ENCODE assay signal across 8 cellular contexts in genomic region chr9:136728080-136728547, GRCh38. TPM values are rescaled to one million over a fixed set of nuclear protein-coding genes. Genes with fewer than 3 reads are reported as not detected.
DNase-seq lines count a peak whose midpoint lies in the region; ATAC-seq and TF ChIP-seq lines count a peak whose summit lies in the region.

No MANE protein-coding gene starts in this region.

- H3K4ac ChIP-seq in neuronal stem cell (ENCODE audit: low read length), result peak overlapping the region; percentile 53

- peak overlapping the region; percentile 8 for H2BK15ac ChIP-seq in neuronal stem cell (ENCODE audit: low read length)

- peak; percentile 54 for ATAC-seq in GM21619 (IDR thresholded peaks at IDR 0.05; ENCODE audit: unreplicated experiment)
- ATAC-seq in foreskin keratinocyte, result peak; percentile 54

- H4K91ac ChIP-seq in neuronal stem cell (ENCODE audit: low read depth, low read length, poor library complexity), result no peak overlapping the region

- peak overlapping the region; percentile 100 for H3K23ac ChIP-seq in neuronal stem cell (ENCODE audit: low read depth, low read length, poor library complexity)

- H3K4me2 ChIP-seq in KMS-11 (peak overlapping the region; percentile 96), neuronal stem cell (ENCODE audit: insufficient read depth, low read length, poor library complexity, severe bottlenecking) (peak overlapping the region; percentile 99)

- WGBS in neuronal stem cell (ENCODE audit: extremely low coverage in 2 of 2, insufficient read length in 2 of 2, insufficient replicate concordance in 1 of 2), 2 donors, result no CpG with 5 or more reads among the region's 66 CpGs

- DNase-seq in DMS53 treated with DMSO at 0.1 percent for 48 hours (lab: John Stamatoyannopoulos, UW; ENCODE audit: unreplicated experiment) (peak; percentile 59), SHP77 (lab: John Stamatoyannopoulos, UW) (peak; percentile 58 to 77), activated gamma-delta T cell (lab: John Stamatoyannopoulos, UW) (peak; percentile 85), foreskin keratinocyte (peak; percentile 33 to 59), neuronal stem cell (ENCODE audit: low spot score) (peak; percentile 78), stromal cell of bone marrow (ENCODE audit: low read depth) (peak; percentile 68)

- H2AFZ ChIP-seq in KMS-11 (ENCODE audit: low read depth), result peak overlapping the region; percentile 82
- peak overlapping the region; percentile 98 for H2AFZ ChIP-seq in neuronal stem cell (ENCODE audit: low read length)

- H3K4me1 ChIP-seq in KMS-11 (ENCODE audit: low read depth, poor library complexity, severe bottlenecking) (peaks cover 22% of the 10 kb centered on the region), foreskin keratinocyte (peaks cover 8% of the 10 kb centered on the region), neuronal stem cell (ENCODE audit: control insufficient read depth in 2 of 2, insufficient read depth in 1 of 2, low read depth in 1 of 2, low read length in 2 of 2) (peaks cover 13 to 24% of the 10 kb centered on the region in 2 donors)

- H4K20me1 ChIP-seq in KMS-11 (ENCODE audit: insufficient read depth), result peaks cover 37% of the 10 kb centered on the region

- H3K9ac ChIP-seq in KMS-11 (peak overlapping the region; percentile 93), neuronal stem cell (ENCODE audit: low read depth, low read length, poor library complexity) (peak overlapping the region; percentile 98)

- peak overlapping the region; percentile 49 for H2BK12ac ChIP-seq in neuronal stem cell (ENCODE audit: low read length)

- H2BK120ac ChIP-seq in neuronal stem cell (ENCODE audit: low read depth, low read length), result no peak overlapping the region

- TF ChIP-seq CTCF in KMS-11 (conservative IDR thresholded peaks at IDR 0.05; ENCODE audit: low read depth, low read length) (peak; percentile 70), foreskin keratinocyte (conservative IDR thresholded peaks at IDR 0.05) (peak; percentile 99)

- H4K8ac ChIP-seq in neuronal stem cell (ENCODE audit: low read depth, low read length), result peak overlapping the region; percentile 26

- H3K14ac ChIP-seq in neuronal stem cell (ENCODE audit: low read length), result peak overlapping the region; percentile 76

- peaks cover 15% of the 10 kb centered on the region for H3K79me1 ChIP-seq in neuronal stem cell (ENCODE audit: low read depth, low read length)

- H3K36me3 ChIP-seq in KMS-11 (ENCODE audit: insufficient read depth) (no peaks in the 10 kb centered on the region; the same call in 1 of the 2 replicates), neuronal stem cell (replicated peaks in 1 of 2; ENCODE audit: control insufficient read depth in 2 of 2, insufficient read depth in 2 of 2, low read length in 2 of 2) (peaks cover 31 to 39% of the 10 kb centered on the region in 2 donors)

- peak overlapping the region; percentile 68 for H3K27ac ChIP-seq in KMS-11
- peak overlapping the region; percentile 74 for H3K27ac ChIP-seq in foreskin keratinocyte
- no peak overlapping the region for H3K27ac ChIP-seq in neuronal stem cell (replicated peaks; ENCODE audit: low read length)

- no peak overlapping the region for H3K4me3 ChIP-seq in KMS-11 (IDR thresholded peaks at IDR 0.05; ENCODE audit: insufficient read depth, low read depth, low read length)
- H3K4me3 ChIP-seq in neuronal stem cell (ENCODE audit: low read length in 2 of 2), result peak overlapping the region; percentile 93 to 99

- no peaks in the 10 kb centered on the region for H3K27me3 ChIP-seq in KMS-11 (ENCODE audit: insufficient read depth, low read depth)
- H3K27me3 ChIP-seq in foreskin keratinocyte, result no peaks in the 10 kb centered on the region
- H3K27me3 ChIP-seq in neuronal stem cell (ENCODE audit: control insufficient read depth in 3 of 3, insufficient read depth in 3 of 3, low read depth in 1 of 3, low read length in 3 of 3), result peaks cover 0 to 14% (median 0%) of the 10 kb centered on the region in 3 experiments

- peaks cover 0 to 3% of the 10 kb centered on the region in 2 donors for H3K9me3 ChIP-seq in neuronal stem cell (replicated peaks in 1 of 2; ENCODE audit: control insufficient read depth in 2 of 2, insufficient read depth in 1 of 2, low read depth in 1 of 2, low read length in 2 of 2)

- H2AK5ac ChIP-seq in neuronal stem cell (ENCODE audit: low read depth, low read length), result peak overlapping the region; percentile 85

- H3K79me2 ChIP-seq in KMS-11 (ENCODE audit: insufficient read depth, low read depth), result peaks cover 28% of the 10 kb centered on the region

- peak overlapping the region; percentile 98 for H3K18ac ChIP-seq in neuronal stem cell (ENCODE audit: low read length)

- H2BK5ac ChIP-seq in neuronal stem cell (ENCODE audit: low read length), result peak overlapping the region; percentile 9

RNA-seq across cellular contexts. Expression of gene LCN10, which starts 14.6 kb away (rescaled TPM):
- not detected in 2 replicates for total RNA-seq in foreskin keratinocyte
- polyA plus RNA-seq in foreskin keratinocyte, result not detected in 2 replicates
- 0.10 TPM for polyA plus RNA-seq in neuronal stem cell (2013, experiment 1 of 2)
- polyA plus RNA-seq in neuronal stem cell (2013, experiment 2 of 2), result 0.12 TPM

RNA-seq across cellular contexts. Expression of gene DIPK1B, which starts 15.7 kb away (rescaled TPM):
- total RNA-seq in foreskin keratinocyte, result 0.07 and 0.21 TPM in 2 replicates
- 0.18 and 0.19 TPM in 2 replicates for polyA plus RNA-seq in foreskin keratinocyte
- 40.0 TPM for polyA plus RNA-seq in neuronal stem cell (2013, experiment 1 of 2)
- 39.1 TPM for polyA plus RNA-seq in neuronal stem cell (2013, experiment 2 of 2)

RNA-seq across cellular contexts. Expression of gene LCN6, which starts 20.2 kb away (rescaled TPM):
- total RNA-seq in foreskin keratinocyte, result not detected in 2 replicates
- not detected in 2 replicates for polyA plus RNA-seq in foreskin keratinocyte
- not detected for polyA plus RNA-seq in neuronal stem cell (2013, experiment 1 of 2)
- not detected for polyA plus RNA-seq in neuronal stem cell (2013, experiment 2 of 2)

RNA-seq across cellular contexts. Expression of gene LCN8, which starts 29.9 kb away (rescaled TPM):
- not detected in 2 replicates for total RNA-seq in foreskin keratinocyte
- not detected in 2 replicates for polyA plus RNA-seq in foreskin keratinocyte
- not detected for polyA plus RNA-seq in neuronal stem cell (2013, experiment 1 of 2)
- not detected for polyA plus RNA-seq in neuronal stem cell (2013, experiment 2 of 2)

RNA-seq across cellular contexts. Expression of gene LCN15, which starts 36.2 kb away (rescaled TPM):
- total RNA-seq in foreskin keratinocyte, result not detected in 2 replicates
- polyA plus RNA-seq in foreskin keratinocyte, result not detected in 2 replicates
- polyA plus RNA-seq in neuronal stem cell (2013, experiment 1 of 2), result 0.03 TPM
- 0.08 TPM for polyA plus RNA-seq in neuronal stem cell (2013, experiment 2 of 2)
